Comparison of ENCODE assay signal across 19 cellular contexts in the genomic region with DNA sequence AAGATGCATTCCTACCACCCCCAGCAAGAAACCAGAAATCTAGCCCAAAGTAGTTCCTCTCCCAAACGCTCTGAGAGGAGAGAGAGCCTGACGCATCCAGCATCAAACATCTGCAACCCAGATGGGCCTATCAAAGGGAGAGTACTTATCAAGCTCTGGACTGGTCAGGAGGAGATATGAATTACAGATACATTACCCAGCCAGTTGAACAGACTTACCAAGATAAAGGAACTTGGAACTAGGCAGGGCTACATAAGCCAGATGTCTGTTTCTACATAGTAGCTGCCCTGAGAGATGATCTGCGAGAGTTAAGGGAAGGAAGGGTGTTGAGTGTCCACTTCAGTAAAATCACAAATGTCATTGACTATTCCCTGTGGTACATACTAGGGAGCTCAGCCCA.
DNase-seq lines count a peak whose midpoint lies in the region; ATAC-seq, FAIRE-seq and TF ChIP-seq lines count a peak whose summit lies in the region.
"Had no signal": no experiment of that assay in that cellular context is flagged by ENCODE, and none has a peak within 500 bp of the region (broad histone marks: within the 10 kb centered on the region; RNA-seq: fewer than 3 reads in every experiment).

No MANE protein-coding gene starts in this region.

- FAIRE-seq in endometrium (lab: Jason Lieb, UNC) = peak; percentile 18
- FAIRE-seq: GM12892, GM19239 had no signal

- no peaks in the 10 kb centered on the region for H3K36me3 ChIP-seq in trophoblast cell (ENCODE audit: control insufficient read depth in 1 of 2, insufficient read depth in 2 of 2, low read length in 2 of 2)
- H3K36me3 ChIP-seq: Peyer's patch, SJCRH30 had no signal

- H4K8ac ChIP-seq in trophoblast cell (ENCODE audit: low read depth, low read length) = no peak overlapping the region

- H3K23ac ChIP-seq in trophoblast cell (ENCODE audit: low read length) = no peak overlapping the region

- H3K14ac ChIP-seq in trophoblast cell (ENCODE audit: low read length) = no peak overlapping the region

- no peaks in the 10 kb centered on the region for H3K4me1 Mint-ChIP-seq in activated naive CD4-positive, alpha-beta T cell treated with anti-CD3 and anti-CD28 coated beads, Interleukin-2, amount 10 ng/mL, durations not matched to agents 7 days and 5 days
- H3K4me1 Mint-ChIP-seq: GM23338, T-cell had no signal

- peak overlapping the region; percentile 34 for H4K91ac ChIP-seq in trophoblast cell (ENCODE audit: low read depth, low read length)

- H3K9ac ChIP-seq in trophoblast cell (ENCODE audit: low read length) = no peak overlapping the region

- no peak overlapping the region for H3K4me3 ChIP-seq in HFF-Myc (replicated peaks; ENCODE audit: low read depth, low read length)
- H3K4me3 ChIP-seq in trophoblast cell (ENCODE audit: low read depth, low read length) = no peak overlapping the region
- H3K4me3 ChIP-seq: GM23338, Peyer's patch, SJCRH30 had no signal

- H3K79me1 ChIP-seq in trophoblast cell (ENCODE audit: low read length) = peaks cover 14% of the 10 kb centered on the region

- DNase-seq in Right ventricle myocardium superior (no peak), Right ventricle myocardium inferior (ENCODE audit: missing footprints) (no peak), HFF-Myc (ENCODE audit: extremely low read depth, low read depth) (peak; percentile 32), trophoblast cell (peak; percentile 3 to 46)
- no peak for DNase-seq in NK-92 treated with Interleukin-12 subunit alpha and Interleukin-12 subunit beta, amount 100 ng/mL, for 24 hours (lab: John Stamatoyannopoulos, UW)
- no peak for DNase-seq in activated naive CD4-positive, alpha-beta T cell treated with anti-CD3 and anti-CD28 coated beads, Interleukin-2, amount 10 ng/mL, durations not matched to agents 7 days and 5 days
- no peak for DNase-seq in stimulated activated CD4-positive, alpha-beta T cell treated with anti-CD3 and anti-CD28 coated beads, Interleukin-2, amount 100 ng/mL, for 48 hours
- DNase-seq: Caco-2, KBM-7, NCI-H1092 treated with DMSO at 0.1 percent for 48 hours, NCI-H1694, NCI-H446, Peyer's patch, SJCRH30, T-cell had no signal

- no peaks in the 10 kb centered on the region for H3K36me3 Mint-ChIP-seq in activated naive CD4-positive, alpha-beta T cell treated with anti-CD3 and anti-CD28 coated beads, Interleukin-2, amount 10 ng/mL, durations not matched to agents 7 days and 5 days
- H3K36me3 Mint-ChIP-seq: T-cell had no signal

- intact Hi-C loops in Right ventricle myocardium superior (cut with DNase I) (no loop called here), Right ventricle myocardium inferior (cut with DNase I) (no loop called here)

- no peaks in the 10 kb centered on the region for H3K79me2 ChIP-seq in trophoblast cell (ENCODE audit: control insufficient read depth, insufficient read depth, low read length, poor library complexity)

- no peak for TF ChIP-seq CTCF in HFF-Myc (IDR thresholded peaks at IDR 0.05; ENCODE audit: low read depth, low read length, missing control alignments)

- H4K12ac ChIP-seq in trophoblast cell (ENCODE audit: low read depth, low read length) = no peak overlapping the region

- no peak overlapping the region for H3K18ac ChIP-seq in trophoblast cell (ENCODE audit: low read length)

- H3K27me3 ChIP-seq in trophoblast cell (ENCODE audit: insufficient read depth, low read length) = no peaks in the 10 kb centered on the region
- H3K27me3 ChIP-seq: Peyer's patch, SJCRH30 had no signal

- no peak overlapping the region for H3K4me2 ChIP-seq in trophoblast cell (ENCODE audit: low read length)
- H3K4me2 ChIP-seq: GM23338 had no signal

- no peak overlapping the region for H2BK5ac ChIP-seq in trophoblast cell (ENCODE audit: low read depth, low read length, poor library complexity)

- H3K27me3 Mint-ChIP-seq in activated naive CD4-positive, alpha-beta T cell treated with anti-CD3 and anti-CD28 coated beads, Interleukin-2, amount 10 ng/mL, durations not matched to agents 7 days and 5 days = no peaks in the 10 kb centered on the region
- H3K27me3 Mint-ChIP-seq: T-cell had no signal

- H2BK12ac ChIP-seq in trophoblast cell (ENCODE audit: low read length) = no peak overlapping the region

- no peak overlapping the region for H3K4me3 Mint-ChIP-seq in activated naive CD4-positive, alpha-beta T cell treated with anti-CD3 and anti-CD28 coated beads, Interleukin-2, amount 10 ng/mL, durations not matched to agents 7 days and 5 days
- H3K4me3 Mint-ChIP-seq: GM23338, T-cell had no signal

- H3K4me1 ChIP-seq in trophoblast cell (ENCODE audit: control insufficient read depth in 1 of 2, insufficient read depth in 2 of 2, low read length in 2 of 2) = peaks cover 6 to 16% of the 10 kb centered on the region in 2 experiments
- H3K4me1 ChIP-seq: Caco-2, Peyer's patch, SJCRH30 had no signal

- no peak overlapping the region for H2AFZ ChIP-seq in trophoblast cell (ENCODE audit: insufficient read depth, low read length, poor library complexity)
- H2AFZ ChIP-seq: GM23338 had no signal

- H2AK5ac ChIP-seq in trophoblast cell (ENCODE audit: low read length) = no peak overlapping the region

- H3K27ac ChIP-seq in trophoblast cell (ENCODE audit: low read depth, low read length) = peak overlapping the region; percentile 80
- H3K27ac ChIP-seq: Peyer's patch, SJCRH30 had no signal

- no CpG with 5 or more reads among the region's 3 CpGs for WGBS in trophoblast cell (ENCODE audit: extremely low coverage, insufficient coverage, insufficient read length)

- no peak overlapping the region for H3K27ac Mint-ChIP-seq in activated naive CD4-positive, alpha-beta T cell treated with anti-CD3 and anti-CD28 coated beads, Interleukin-2, amount 10 ng/mL, durations not matched to agents 7 days and 5 days
- H3K27ac Mint-ChIP-seq: GM23338, T-cell had no signal

- H3K4ac ChIP-seq in trophoblast cell (ENCODE audit: low read depth, low read length) = no peak overlapping the region

- CTCF ChIA-PET in activated naive CD4-positive, alpha-beta T cell treated with anti-CD3 and anti-CD28 coated beads, Interleukin-2, amount 10 ng/mL, durations not matched to agents 7 days and 5 days (lab: Charles Lee) = no interaction called here

- H2BK120ac ChIP-seq in trophoblast cell (ENCODE audit: insufficient read depth, low read length, poor library complexity) = no peak overlapping the region

- ATAC-seq in Right ventricle myocardium superior (ENCODE audit: poor library complexity) = peak; percentile 41
- ATAC-seq in Right ventricle myocardium inferior = no peak
- ATAC-seq: GM23338, T-cell had no signal

- H3K9me3 Mint-ChIP-seq in activated naive CD4-positive, alpha-beta T cell treated with anti-CD3 and anti-CD28 coated beads, Interleukin-2, amount 10 ng/mL, durations not matched to agents 7 days and 5 days = no peaks in the 10 kb centered on the region
- H3K9me3 Mint-ChIP-seq: GM23338 had no signal

- no peaks in the 10 kb centered on the region for H3K9me3 ChIP-seq in trophoblast cell (ENCODE audit: insufficient read depth, low read depth, low read length)
- H3K9me3 ChIP-seq: Caco-2, Peyer's patch, SJCRH30 had no signal

Comparison
In these comparisons a context has a peak if more than half of its experiments do, and no peak if none do; other contexts are left out.
1. DNase-seq: peak in HFF-Myc (single experiment) and trophoblast cell (2 of 2); none in Right ventricle myocardium superior (single experiment), Right ventricle myocardium inferior (single experiment), NK-92 treated with Interleukin-12 subunit alpha and Interleukin-12 subunit beta, amount 100 ng/mL, for 24 hours (single experiment), activated naive CD4-positive, alpha-beta T cell treated with anti-CD3 and anti-CD28 coated beads, Interleukin-2, amount 10 ng/mL, durations not matched to agents 7 days and 5 days (single experiment) and stimulated activated CD4-positive, alpha-beta T cell treated with anti-CD3 and anti-CD28 coated beads, Interleukin-2, amount 100 ng/mL, for 48 hours (0 of 2).